ENCODE assay signal across 1 cellular context in the genomic region with DNA sequence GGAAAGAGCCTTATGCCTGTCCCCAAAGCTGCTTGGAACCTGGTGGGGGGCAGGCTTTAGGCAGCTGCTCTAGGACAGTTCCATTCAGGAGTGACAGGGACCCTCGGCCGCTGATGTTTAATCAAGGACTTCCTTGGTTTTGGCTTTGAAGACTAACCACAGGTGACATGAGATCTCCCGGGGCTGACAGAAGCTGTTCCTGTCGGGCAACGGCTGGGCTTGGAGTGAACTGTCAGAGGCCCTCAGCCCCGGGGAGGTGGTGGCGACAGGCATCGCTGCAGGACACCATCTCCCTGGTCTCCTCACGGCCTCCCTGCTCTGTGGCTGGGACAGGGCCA.
TF ChIP-seq lines count a peak whose summit lies in the region.

No MANE protein-coding gene starts in this region.

TF ChIP-seq in WTC11, 78 proteins besides CTCF, POLR2A, EP300 and RAD21 (continued from another document):
- TF ChIP-seq, protein P1, sequence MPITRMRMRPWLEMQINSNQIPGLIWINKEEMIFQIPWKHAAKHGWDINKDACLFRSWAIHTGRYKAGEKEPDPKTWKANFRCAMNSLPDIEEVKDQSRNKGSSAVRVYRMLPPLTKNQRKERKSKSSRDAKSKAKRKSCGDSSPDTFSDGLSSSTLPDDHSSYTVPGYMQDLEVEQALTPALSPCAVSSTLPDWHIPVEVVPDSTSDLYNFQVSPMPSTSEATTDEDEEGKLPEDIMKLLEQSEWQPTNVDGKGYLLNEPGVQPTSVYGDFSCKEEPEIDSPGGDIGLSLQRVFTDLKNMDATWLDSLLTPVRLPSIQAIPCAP (CRISPR knock-in tag; IDR thresholded peaks at IDR 0.05), result no peak
- TF ChIP-seq NFYB (CRISPR knock-in tag; conservative IDR thresholded peaks at IDR 0.05; ENCODE audit: low read depth) (no peak), EMX1 (CRISPR knock-in tag; IDR thresholded peaks at IDR 0.05) (no peak), TP53 (CRISPR knock-in tag; IDR thresholded peaks at IDR 0.05) (no peak), FOXP1 (CRISPR knock-in tag; IDR thresholded peaks at IDR 0.05; ENCODE audit: borderline replicate concordance) (no peak), NR3C1 (CRISPR knock-in tag; conservative IDR thresholded peaks at IDR 0.05; ENCODE audit: low read depth) (no peak), CREM (CRISPR knock-in tag; IDR thresholded peaks at IDR 0.05) (no peak), SOX15 (CRISPR knock-in tag; IDR thresholded peaks at IDR 0.05) (no peak), HMGA2 (CRISPR knock-in tag; IDR thresholded peaks at IDR 0.05) (no peak)
